Comparison of ENCODE assay signal across 16 cellular contexts in the genomic region with DNA sequence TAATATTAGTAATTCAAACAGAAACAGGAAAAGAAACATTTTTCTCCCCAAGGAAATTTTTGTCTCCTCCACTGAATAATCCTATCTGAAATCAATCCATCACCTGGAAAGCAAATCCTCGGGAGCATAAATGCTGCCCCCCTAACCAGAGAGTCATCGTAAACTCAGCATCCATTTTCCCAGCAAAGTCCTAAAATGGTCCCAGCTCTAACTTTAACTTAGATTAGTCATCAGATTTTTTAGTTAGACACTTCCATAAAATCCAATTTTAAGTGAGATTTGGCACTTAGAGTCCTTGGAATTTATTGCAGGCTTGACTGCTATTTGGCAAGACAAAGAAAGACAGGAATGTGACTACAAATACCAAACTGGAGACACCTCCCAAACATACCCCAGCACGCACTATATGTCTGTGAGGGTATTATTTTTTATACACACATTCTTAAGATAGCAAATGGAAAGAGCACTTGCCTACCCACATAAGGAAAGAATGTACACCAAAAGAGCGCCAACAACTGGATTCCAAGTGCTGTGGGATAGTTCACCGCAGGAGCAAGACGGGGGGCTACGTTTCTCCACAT. TPM values are rescaled to one million over a fixed set of nuclear protein-coding genes. Genes with fewer than 3 reads are reported as not detected.
DNase-seq lines count a peak whose midpoint lies in the region; ATAC-seq and TF ChIP-seq lines count a peak whose summit lies in the region.
"Had no signal": no experiment of that assay in that cellular context is flagged by ENCODE, and none has a peak within 500 bp of the region (broad histone marks: within the 10 kb centered on the region; RNA-seq: fewer than 3 reads in every experiment).

No MANE protein-coding gene starts in this region.

- no peak overlapping the region for H3K4me3 ChIP-seq in Caco-2 (ENCODE audit: low read depth, low read length)
- H3K4me3 ChIP-seq in thyroid gland (replicated peaks in 1 of 3): no peak overlapping the region
- no peak overlapping the region for H3K4me3 ChIP-seq in CD8-positive, alpha-beta memory T cell (ENCODE audit: low read length)

- intact Hi-C loops in Caco-2 (cut with micrococcal nuclease; ENCODE audit: unreplicated experiment): no loop called here
- intact Hi-C loops in thyroid gland (cut with DNase I): no loop called here

- DNase-seq in Caco-2 (no peak), amniotic epithelial cell (ENCODE audit: low read depth) (peak; percentile 33), iris pigment epithelial cell (ENCODE audit: low read depth) (peak; percentile 35), thyroid gland (no peak), DMS153 treated with DMSO at 0.1 percent for 48 hours (lab: John Stamatoyannopoulos, UW; ENCODE audit: unreplicated experiment) (no peak), H4 (ENCODE audit: low spot score) (no peak)
- no peak for DNase-seq in CD8-positive, alpha-beta memory T cell
- DNase-seq: activated naive CD8-positive, alpha-beta T cell treated with anti-CD3 and anti-CD28 coated beads for 36 hours; activated T-cell treated with anti-CD3 and anti-CD28 coated beads, Interleukin-2, amount 50 U/mL, for 1 hour; BE2C; DMS 273 treated with DMSO at 0.1 percent for 48 hours; left ventricle myocardium superior; NCI-H1048 had no signal

- no peaks in the 10 kb centered on the region for H3K27me3 ChIP-seq in Caco-2 (replicated peaks; ENCODE audit: control insufficient read depth, insufficient read depth, low read length)
- H3K27me3 ChIP-seq in thyroid gland: no peaks in the 10 kb centered on the region
- H3K27me3 ChIP-seq in CD8-positive, alpha-beta memory T cell (ENCODE audit: insufficient read depth, low read length, poor library complexity, severe bottlenecking): no peaks in the 10 kb centered on the region
- H3K27me3 ChIP-seq: BE2C had no signal

- WGBS in thyroid gland, 2 donors: 78% methylated on average over 7 of the region's 7 CpGs

- BruUV-seq in Caco-2 (replicated peaks; lab: Mats Ljungman, UMichigan): no TSS peak

- no peak for TF ChIP-seq POLR2A in thyroid gland (IDR thresholded peaks at IDR 0.05)

- no peaks in the 10 kb centered on the region for H3K9me3 Mint-ChIP-seq in Caco-2 (ENCODE audit: unreplicated experiment)
- H3K9me3 Mint-ChIP-seq in CD8-positive, alpha-beta memory T cell: no peaks in the 10 kb centered on the region
- H3K9me3 Mint-ChIP-seq: activated naive CD8-positive, alpha-beta T cell treated with anti-CD3 and anti-CD28 coated beads for 36 hours; IgD-negative memory B cell; stimulated activated memory B cell treated with anti-CD40 and anti-IgM and Interleukin-4, amounts not matched to agents 10 μg/mL and 1 μg/mL and 100 μg/mL, for 72 hours had no signal

- CTCF ChIA-PET in Caco-2 (lab: Charles Lee): no interaction called here
- CTCF ChIA-PET in CD8-positive, alpha-beta memory T cell (lab: Charles Lee): no interaction called here

- peak overlapping the region; percentile 39 to 65 (median 44) for H3K27ac ChIP-seq in thyroid gland
- no peak overlapping the region for H3K27ac ChIP-seq in CD8-positive, alpha-beta memory T cell (ENCODE audit: low read depth, low read length)

- no peaks in the 10 kb centered on the region for H3K27me3 Mint-ChIP-seq in Caco-2 (ENCODE audit: insufficient read depth, unreplicated experiment)
- no peaks in the 10 kb centered on the region for H3K27me3 Mint-ChIP-seq in CD8-positive, alpha-beta memory T cell
- H3K27me3 Mint-ChIP-seq: activated naive CD8-positive, alpha-beta T cell treated with anti-CD3 and anti-CD28 coated beads for 36 hours; IgD-negative memory B cell; stimulated activated memory B cell treated with anti-CD40 and anti-IgM and Interleukin-4, amounts not matched to agents 10 μg/mL and 1 μg/mL and 100 μg/mL, for 72 hours had no signal

- no peaks in the 10 kb centered on the region for H3K9me3 ChIP-seq in Caco-2
- H3K9me3 ChIP-seq in thyroid gland: no peaks in the 10 kb centered on the region
- H3K9me3 ChIP-seq in CD8-positive, alpha-beta memory T cell (ENCODE audit: low read length): no peaks in the 10 kb centered on the region
- H3K9me3 ChIP-seq: BE2C had no signal

- H3K4me1 ChIP-seq in Caco-2 (no peaks in the 10 kb centered on the region), thyroid gland (peaks cover 11 to 26% of the 10 kb centered on the region in 2 donors)
- H3K4me1 ChIP-seq in CD8-positive, alpha-beta memory T cell (ENCODE audit: insufficient read depth, low read length): no peaks in the 10 kb centered on the region
- H3K4me1 ChIP-seq: BE2C had no signal

- peak overlapping the region; percentile 55 for H3K27ac Mint-ChIP-seq in Caco-2 (ENCODE audit: unreplicated experiment)
- no peak overlapping the region for H3K27ac Mint-ChIP-seq in CD8-positive, alpha-beta memory T cell
- H3K27ac Mint-ChIP-seq: activated naive CD8-positive, alpha-beta T cell treated with anti-CD3 and anti-CD28 coated beads for 36 hours; stimulated activated memory B cell treated with anti-CD40 and anti-IgM and Interleukin-4, amounts not matched to agents 10 μg/mL and 1 μg/mL and 100 μg/mL, for 72 hours had no signal

- TF ChIP-seq CTCF in Caco-2 (IDR thresholded peaks at IDR 0.05; ENCODE audit: insufficient read depth in 1 of 2, low read depth in 1 of 2, low read length in 1 of 2, severe bottlenecking in 1 of 2, unreplicated experiment in 1 of 2): no peak
- no peak for TF ChIP-seq CTCF in thyroid gland (IDR thresholded peaks at IDR 0.05)

- H3K36me3 Mint-ChIP-seq in Caco-2 (ENCODE audit: insufficient read depth, unreplicated experiment): peaks cover 39% of the 10 kb centered on the region
- H3K36me3 Mint-ChIP-seq in CD8-positive, alpha-beta memory T cell: peaks cover 9 to 88% (median 26%) of the 10 kb centered on the region in 3 donors

- ATAC-seq in GM21576 (IDR thresholded peaks at IDR 0.05; ENCODE audit: unreplicated experiment): no peak
- ATAC-seq: left ventricle myocardium superior; stimulated activated memory B cell treated with anti-CD40 and anti-IgM and Interleukin-4, amounts not matched to agents 10 μg/mL and 1 μg/mL and 100 μg/mL, for 72 hours had no signal

- H3K4me1 Mint-ChIP-seq in Caco-2 (ENCODE audit: low read depth, unreplicated experiment): no peaks in the 10 kb centered on the region
- peaks cover 0 to 3% (median 0%) of the 10 kb centered on the region in 3 donors for H3K4me1 Mint-ChIP-seq in CD8-positive, alpha-beta memory T cell
- H3K4me1 Mint-ChIP-seq: activated naive CD8-positive, alpha-beta T cell treated with anti-CD3 and anti-CD28 coated beads for 36 hours; IgD-negative memory B cell; stimulated activated memory B cell treated with anti-CD40 and anti-IgM and Interleukin-4, amounts not matched to agents 10 μg/mL and 1 μg/mL and 100 μg/mL, for 72 hours had no signal

- POLR2A ChIA-PET in Caco-2 (lab: Charles Lee): no interaction called here
- POLR2A ChIA-PET in CD8-positive, alpha-beta memory T cell (lab: Charles Lee): no interaction called here

- no peak overlapping the region for H3K4me3 Mint-ChIP-seq in Caco-2 (ENCODE audit: unreplicated experiment)
- no peak overlapping the region for H3K4me3 Mint-ChIP-seq in CD8-positive, alpha-beta memory T cell
- H3K4me3 Mint-ChIP-seq: activated naive CD8-positive, alpha-beta T cell treated with anti-CD3 and anti-CD28 coated beads for 36 hours; IgD-negative memory B cell; stimulated activated memory B cell treated with anti-CD40 and anti-IgM and Interleukin-4, amounts not matched to agents 10 μg/mL and 1 μg/mL and 100 μg/mL, for 72 hours had no signal

- no peaks in the 10 kb centered on the region; the same call in 1 of the 2 replicates for H3K36me3 ChIP-seq in Caco-2 (ENCODE audit: control insufficient read depth, insufficient read depth, low read length)
- H3K36me3 ChIP-seq in thyroid gland: peaks cover 27 to 28% of the 10 kb centered on the region in 2 donors
- peaks cover 51% of the 10 kb centered on the region for H3K36me3 ChIP-seq in CD8-positive, alpha-beta memory T cell (ENCODE audit: insufficient read depth, low read length)

RNA-seq across cellular contexts. Expression of a gene that starts 15.4 kb away (rescaled TPM):
- total RNA-seq in Caco-2 (2022) (26.3 and 26.8 TPM in 2 replicates), thyroid gland (10 to 100 TPM; 31.2 to 36.0 (median 34.9) TPM)
- 10 to 100 TPM; 45.5 to 46.9 TPM for total RNA-seq in CD8-positive, alpha-beta memory T cell
- polyA plus RNA-seq in CD8-positive, alpha-beta memory T cell: 15.9 TPM
- 24.7 and 27.6 TPM in 2 replicates for total RNA-seq in H4 (2014; rRNA removed; shearing (Covaris generic))

RNA-seq across cellular contexts. Expression of a gene that starts 15.4 kb away (rescaled TPM):
- total RNA-seq in Caco-2 (2022) (2.3 and 2.5 TPM in 2 replicates), thyroid gland (10 to 100 TPM; 16.3 to 21.4 (median 19.4) TPM)
- total RNA-seq in CD8-positive, alpha-beta memory T cell: 1 to 10 TPM; 9.8 to 10.0 TPM
- 27.3 TPM for polyA plus RNA-seq in CD8-positive, alpha-beta memory T cell
- total RNA-seq in H4 (2014; rRNA removed; shearing (Covaris generic)): 8.5 and 8.8 TPM in 2 replicates

RNA-seq across cellular contexts. Expression of a gene that starts 24.8 kb away (rescaled TPM):
- total RNA-seq in Caco-2 (2022) (2.4 and 2.7 TPM in 2 replicates), thyroid gland (1 to 10 TPM; 3.3 to 5.4 (median 3.5) TPM)
- total RNA-seq in CD8-positive, alpha-beta memory T cell: 1 to 10 TPM; 2.6 to 3.5 TPM
- polyA plus RNA-seq in CD8-positive, alpha-beta memory T cell: not detected
- 0.04 TPM in 1 of 2 replicates, not detected in the other for total RNA-seq in H4 (2014; rRNA removed; shearing (Covaris generic))

RNA-seq across cellular contexts. Expression of a gene that starts 47.9 kb away (rescaled TPM):
- total RNA-seq in Caco-2 (2022) (not detected in 2 replicates), thyroid gland (10 to 100 TPM; 13.1 to 17.6 (median 15.5) TPM)
- total RNA-seq in CD8-positive, alpha-beta memory T cell: 1 to 10 TPM in 1 of 2 experiments, under 1 TPM in 1; 0.55 to 1.1 TPM
- polyA plus RNA-seq in CD8-positive, alpha-beta memory T cell: 1.4 TPM
- total RNA-seq in H4 (2014; rRNA removed; shearing (Covaris generic)): not detected in 2 replicates

Comparison
In these comparisons a context has a peak if more than half of its experiments do, and no peak if none do; other contexts are left out.
1. DNase-seq: peak in amniotic epithelial cell (single experiment) and iris pigment epithelial cell (single experiment); none in Caco-2 (0 of 2), thyroid gland (0 of 2), CD8-positive, alpha-beta memory T cell (0 of 5), DMS153 treated with DMSO at 0.1 percent for 48 hours (single experiment) and H4 (single experiment).